21 cellular contexts compared by ENCODE assay signal in the genomic region with DNA sequence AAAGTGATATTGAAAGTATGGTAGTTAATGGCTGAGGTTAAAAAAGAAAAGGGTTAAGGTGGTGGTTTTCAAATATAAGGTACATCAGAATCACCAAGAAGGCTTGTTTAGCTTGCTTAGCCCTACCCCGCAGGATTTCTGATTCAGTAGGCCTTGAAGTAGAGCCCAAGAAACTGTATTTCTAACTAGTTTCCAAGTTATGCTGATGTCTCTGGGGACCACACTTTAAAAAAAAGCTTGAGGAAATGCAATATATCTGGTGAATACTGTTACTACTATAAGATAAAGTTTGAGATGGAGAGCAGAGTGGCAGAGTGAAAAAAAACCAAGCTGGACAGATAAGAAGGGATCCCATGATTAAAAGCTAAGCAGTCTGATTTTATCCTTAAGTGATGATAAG. TPM values are rescaled to one million over a fixed set of nuclear protein-coding genes. Genes with fewer than 3 reads are reported as not detected.
A peak's percentile ranks its signal among the peaks of the same experiment; 100 is the strongest.
DNase-seq lines count a peak whose midpoint lies in the region; ATAC-seq and TF ChIP-seq lines count a peak whose summit lies in the region.
"Had no signal": no experiment of that assay in that cellular context is flagged by ENCODE, and none has a peak within 500 bp of the region (broad histone marks: within the 10 kb centered on the region; RNA-seq: fewer than 3 reads in every experiment).

No MANE protein-coding gene starts in this region.

- CTCF ChIA-PET in SK-N-SH (lab: Yijun Ruan, JAX): no interaction called here

- no peaks in the 10 kb centered on the region for H3K27me3 Mint-ChIP-seq in stimulated activated naive B cell treated with anti-CD40 and anti-IgM and Interleukin-4, amounts not matched to agents 10 μg/mL and 1 μg/mL and 100 μg/mL, for 72 hours
- H3K27me3 Mint-ChIP-seq in GM23338 (ENCODE audit: insufficient read depth, low read depth, poor library complexity): no peaks in the 10 kb centered on the region

- no peaks in the 10 kb centered on the region for H3K27me3 ChIP-seq in SK-N-SH (ENCODE audit: insufficient read depth)
- H3K27me3 ChIP-seq in GM23338 (ENCODE audit: insufficient read depth): no peaks in the 10 kb centered on the region
- H3K27me3 ChIP-seq: heart right ventricle, SJCRH30, testis had no signal

- ATAC-seq in left ventricle myocardium superior (peak; percentile 38), GM23338 (no peak)
- no peak for ATAC-seq in stimulated activated naive B cell treated with anti-CD40 and anti-IgM and Interleukin-4, amounts not matched to agents 10 μg/mL and 1 μg/mL and 100 μg/mL, for 72 hours (replicated peaks)

- H3K79me2 ChIP-seq in SK-N-SH (ENCODE audit: insufficient read depth): no peaks in the 10 kb centered on the region; the same call in 1 of the 2 replicates
- no peaks in the 10 kb centered on the region for H3K79me2 ChIP-seq in GM23338 (replicated peaks; ENCODE audit: insufficient read depth)

- peaks cover 18% of the 10 kb centered on the region for H3F3A ChIP-seq in SK-N-SH (replicated peaks; ENCODE audit: insufficient read depth)
- H3F3A ChIP-seq in GM23338 (replicated peaks; ENCODE audit: low read depth): no peaks in the 10 kb centered on the region

- no peak overlapping the region for H3K9ac ChIP-seq in SK-N-SH

- H3K9me3 ChIP-seq in SK-N-SH: no peaks in the 10 kb centered on the region
- H3K9me3 ChIP-seq: heart right ventricle, SJCRH30, testis had no signal

- TF ChIP-seq CTCF in SK-N-SH (IDR thresholded peaks at IDR 0.05) (no peak), fibroblast of mammary gland (conservative IDR thresholded peaks at IDR 0.05; ENCODE audit: control insufficient read depth, insufficient read depth, low read depth, low read length) (no peak), GM23338 (conservative IDR thresholded peaks at IDR 0.05; ENCODE audit: low read depth in 2 of 2) (no peak)

- H3K4me1 Mint-ChIP-seq in stimulated activated naive B cell treated with anti-CD40 and anti-IgM and Interleukin-4, amounts not matched to agents 10 μg/mL and 1 μg/mL and 100 μg/mL, for 72 hours: peaks cover 11 to 22% of the 10 kb centered on the region in 2 donors
- peaks cover 12% of the 10 kb centered on the region; the same call in 2 of the 3 replicates for H3K4me1 Mint-ChIP-seq in GM23338

- POLR2A ChIA-PET in SK-N-SH (lab: Yijun Ruan, JAX): no interaction called here

- DNase-seq in left ventricle myocardium superior: no peak
- no peak for DNase-seq in cardiac septum (ENCODE audit: low spot score)
- DNase-seq in SK-N-SH: no peak
- DNase-seq in fibroblast of mammary gland (ENCODE audit: low read depth): peak; percentile 40
- DNase-seq in stimulated activated naive B cell treated with anti-CD40 and anti-IgM and Interleukin-4, amounts not matched to agents 10 μg/mL and 1 μg/mL and 100 μg/mL, for 72 hours: no peak
- no peak for DNase-seq in dermis blood vessel endothelial cell
- DNase-seq in effector CD4-positive, alpha-beta T cell: no peak
- no peak for DNase-seq in GM23338 (ENCODE audit: low spot score)
- DNase-seq: activated CD4-positive, alpha-beta T cell treated with anti-CD3 and anti-CD28 coated beads, Interleukin-2, amount 50 U/mL, for 4 hours; activated naive CD4-positive, alpha-beta T cell treated with anti-CD3 and anti-CD28 coated beads for 36 hours; DMS79 treated with DMSO at 0.1 percent for 48 hours; HCEC 1CT; heart right ventricle; NCI-H1048; NCI-H2029 treated with DMSO at 0.1 percent for 48 hours; occipital lobe; SJCRH30; stimulated activated CD4-positive, alpha-beta T cell treated with anti-CD3 and anti-CD28 coated beads, Interleukin-12 subunit alpha, Interleukin-12 subunit beta, amount 100 ng/mL, for 4 hours; T-helper 2 cell; testis had no signal

- H3K4me2 ChIP-seq in SK-N-SH (0 out of 2 replicates have a peak overlapping the region, but pooled peaks have one; percentile 15), GM23338 (no peak overlapping the region)

- TF ChIP-seq EP300 in SK-N-SH (IDR thresholded peaks at IDR 0.05; ENCODE audit: borderline replicate concordance in 1 of 2, low read depth in 1 of 2, low read length in 1 of 2): no peak

- no peaks in the 10 kb centered on the region for H3K9me2 ChIP-seq in SK-N-SH
- H3K9me2 ChIP-seq in GM23338 (ENCODE audit: insufficient read depth): no peaks in the 10 kb centered on the region

- H3K27ac Mint-ChIP-seq in stimulated activated naive B cell treated with anti-CD40 and anti-IgM and Interleukin-4, amounts not matched to agents 10 μg/mL and 1 μg/mL and 100 μg/mL, for 72 hours: peak overlapping the region; percentile 4
- no peak overlapping the region for H3K27ac Mint-ChIP-seq in GM23338
- H3K27ac Mint-ChIP-seq: activated naive CD4-positive, alpha-beta T cell treated with anti-CD3 and anti-CD28 coated beads for 36 hours had no signal

- H4K20me1 ChIP-seq in SK-N-SH (ENCODE audit: insufficient read depth) (no peaks in the 10 kb centered on the region), GM23338 (replicated peaks; ENCODE audit: insufficient read depth) (no peaks in the 10 kb centered on the region)

- H3K4me1 ChIP-seq in SK-N-SH (ENCODE audit: control insufficient read depth in 1 of 2, insufficient read depth in 2 of 2, low read depth in 1 of 2, low read length in 1 of 2): peaks cover 0 to 23% of the 10 kb centered on the region in 2 experiments; a peak in 2 of 4 replicates
- no peaks in the 10 kb centered on the region for H3K4me1 ChIP-seq in GM23338 (ENCODE audit: insufficient read depth)
- H3K4me1 ChIP-seq: SJCRH30 had no signal

- intact Hi-C loops in left ventricle myocardium superior (cut with micrococcal nuclease): no loop called here
- intact Hi-C loops in cardiac septum (cut with DNase I): no loop called here

- H3K4me3 Mint-ChIP-seq in stimulated activated naive B cell treated with anti-CD40 and anti-IgM and Interleukin-4, amounts not matched to agents 10 μg/mL and 1 μg/mL and 100 μg/mL, for 72 hours: no peak overlapping the region
- no peak overlapping the region for H3K4me3 Mint-ChIP-seq in GM23338
- H3K4me3 Mint-ChIP-seq: activated naive CD4-positive, alpha-beta T cell treated with anti-CD3 and anti-CD28 coated beads for 36 hours had no signal

- peaks cover 34 to 35% of the 10 kb centered on the region in 2 experiments for H3K36me3 ChIP-seq in SK-N-SH (replicated peaks in 1 of 2; ENCODE audit: control insufficient read depth in 1 of 2, insufficient read depth in 2 of 2, low read length in 1 of 2)
- no peaks in the 10 kb centered on the region for H3K36me3 ChIP-seq in GM23338 (ENCODE audit: insufficient read depth)

- H3K27ac ChIP-seq in SK-N-SH (ENCODE audit: low read depth in 2 of 2, low read length in 1 of 2): 0 out of 4 replicates have a peak overlapping the region, but pooled peaks of 1 of the 2 experiments have one; percentile 21
- H3K27ac ChIP-seq in GM23338 (ENCODE audit: low read depth): no peak overlapping the region
- H3K27ac ChIP-seq: heart right ventricle, SJCRH30, testis, VCaP had no signal

- no peak for TF ChIP-seq RAD21 in SK-N-SH (IDR thresholded peaks at IDR 0.05; ENCODE audit: low read length)

- no peaks in the 10 kb centered on the region for H3K9me3 Mint-ChIP-seq in stimulated activated naive B cell treated with anti-CD40 and anti-IgM and Interleukin-4, amounts not matched to agents 10 μg/mL and 1 μg/mL and 100 μg/mL, for 72 hours
- no peaks in the 10 kb centered on the region for H3K9me3 Mint-ChIP-seq in GM23338

- WGBS in SK-N-SH (ENCODE audit: low lambda C conversion rate): 93% methylated on average over 1 of the region's 1 CpG

- H3K36me3 Mint-ChIP-seq in stimulated activated naive B cell treated with anti-CD40 and anti-IgM and Interleukin-4, amounts not matched to agents 10 μg/mL and 1 μg/mL and 100 μg/mL, for 72 hours: peaks cover 6 to 16% of the 10 kb centered on the region in 2 donors
- no peaks in the 10 kb centered on the region for H3K36me3 Mint-ChIP-seq in GM23338 (ENCODE audit: low read depth)

- H2AFZ ChIP-seq in SK-N-SH (ENCODE audit: low read depth) (no peak overlapping the region), GM23338 (no peak overlapping the region)

- H3K4me3 ChIP-seq in SK-N-SH (ENCODE audit: low read depth in 2 of 2, low read length in 1 of 2) (no peak overlapping the region), fibroblast of mammary gland (ENCODE audit: control insufficient read depth, low read depth, low read length) (no peak overlapping the region), GM23338 (no peak overlapping the region)
- H3K4me3 ChIP-seq: heart right ventricle, SJCRH30, testis had no signal

TF ChIP-seq in SK-N-SH, 30 proteins besides CTCF, POLR2A, EP300 and RAD21 (continues in another document):
- no peak for TF ChIP-seq ELF1 (IDR thresholded peaks at IDR 0.05)

TF ChIP-seq in GM23338, 12 proteins besides CTCF, POLR2A, EP300 and RAD21 (continues in another document):
- TF ChIP-seq EZH2 (IDR thresholded peaks at IDR 0.05; ENCODE audit: low read depth, unreplicated experiment): no peak
- no peak for TF ChIP-seq JUNB (IDR thresholded peaks at IDR 0.05; ENCODE audit: unreplicated experiment)
- TF ChIP-seq STAT1 (IDR thresholded peaks at IDR 0.05; ENCODE audit: unreplicated experiment): no peak

RNA-seq across cellular contexts. Expression of a gene that starts 18.3 kb away (rescaled TPM):
- total RNA-seq in left ventricle myocardium superior (4.8 TPM), cardiac septum (6.5 TPM), dermis blood vessel endothelial cell (25.2 and 44.2 TPM in 2 replicates)
- polyA plus RNA-seq in SK-N-SH (2012; rRNA removed) (5.0 and 5.8 TPM in 2 replicates), GM23338 (2016; fragmentation: Nextera tagmentation; extraction: Ambion mirVana) (3.7 and 3.9 TPM in 2 replicates)
- 7.4 and 8.5 TPM in 2 replicates for polyA plus RNA-seq in SK-N-SH (2012; cell fraction: cytosol; rRNA removed)
- polyA plus RNA-seq in SK-N-SH (2012; cell fraction: nucleus; rRNA removed): 2.6 and 4.7 TPM in 2 replicates
- 9.9 and 13.4 TPM in 2 replicates for total RNA-seq in GM23338 (2014; rRNA removed; shearing (Covaris generic))
